ENCODE assay signal across 9 cellular contexts in genomic region chr18:41378628-41379027, GRCh38.
DNase-seq lines count a peak whose midpoint lies in the region; ATAC-seq and TF ChIP-seq lines count a peak whose summit lies in the region.
"Had no signal": no experiment of that assay in that cellular context is flagged by ENCODE, and none has a peak within 500 bp of the region (broad histone marks: within the 10 kb centered on the region; RNA-seq: fewer than 3 reads in every experiment).

No MANE protein-coding gene starts in this region.

- no peaks in the 10 kb centered on the region for H3K4me1 Mint-ChIP-seq in activated T-cell treated with anti-CD3 and anti-CD28 coated beads, Interleukin-2, amount 50 U/mL, for 24 hours (ENCODE audit: low read depth)

- in situ Hi-C loops in ACHN (cut with HindIII; ENCODE audit: low pct_ligation_motif_present, low pct_unique_long_range_greater_than_20kb, low sequenced_read_pairs) (no loop called here), SK-MEL-5 (cut with HindIII; ENCODE audit: low pct_unique_long_range_greater_than_20kb, low sequenced_read_pairs) (no loop called here)

- H3K4me3 Mint-ChIP-seq in activated T-cell treated with anti-CD3 and anti-CD28 coated beads, Interleukin-2, amount 50 U/mL, for 24 hours: no peak overlapping the region

- peak; percentile 80 for TF ChIP-seq CTCF in foreskin keratinocyte (conservative IDR thresholded peaks at IDR 0.05)

- no peaks in the 10 kb centered on the region for H3K4me1 ChIP-seq in foreskin keratinocyte
- H3K4me1 ChIP-seq: upper lobe of left lung had no signal

- H3K27me3 Mint-ChIP-seq in activated T-cell treated with anti-CD3 and anti-CD28 coated beads, Interleukin-2, amount 50 U/mL, for 24 hours: no peaks in the 10 kb centered on the region

- H3K27ac ChIP-seq in foreskin keratinocyte: no peak overlapping the region
- H3K27ac ChIP-seq: upper lobe of left lung had no signal

- DNase-seq in ACHN (peak; percentile 6), SK-MEL-5 (ENCODE audit: low read depth, low spot score) (peak; percentile 48), foreskin keratinocyte (peak; percentile 32 to 58), OCI-M2 (lab: John Stamatoyannopoulos, UW; ENCODE audit: unreplicated experiment) (no peak), nucleus accumbens (lab: John Stamatoyannopoulos, UW) (no peak)
- no peak for DNase-seq in activated T-cell treated with anti-CD3 and anti-CD28 coated beads, Interleukin-2, amount 50 U/mL, for 24 hours
- DNase-seq: upper lobe of left lung had no signal

- peaks cover 14% of the 10 kb centered on the region for H3K9me3 Mint-ChIP-seq in activated T-cell treated with anti-CD3 and anti-CD28 coated beads, Interleukin-2, amount 50 U/mL, for 24 hours

- peaks cover 3% of the 10 kb centered on the region for H3K27me3 ChIP-seq in foreskin keratinocyte
- H3K27me3 ChIP-seq: upper lobe of left lung had no signal

- no peak overlapping the region for H3K27ac Mint-ChIP-seq in activated T-cell treated with anti-CD3 and anti-CD28 coated beads, Interleukin-2, amount 50 U/mL, for 24 hours

- no peaks in the 10 kb centered on the region for H3K36me3 Mint-ChIP-seq in activated T-cell treated with anti-CD3 and anti-CD28 coated beads, Interleukin-2, amount 50 U/mL, for 24 hours (ENCODE audit: low read depth)

- ATAC-seq in HG03432 (IDR thresholded peaks at IDR 0.05; ENCODE audit: unreplicated experiment) (peak; percentile 59), foreskin keratinocyte (peak; percentile 72), HG02840 (IDR thresholded peaks at IDR 0.05; ENCODE audit: low FRiP score, unreplicated experiment) (no peak)

Comparison
In these comparisons a context has a peak if more than half of its experiments do, and no peak if none do; other contexts are left out.
1. DNase-seq: peak in ACHN (single experiment), SK-MEL-5 (single experiment) and foreskin keratinocyte (2 of 2); none in OCI-M2 (single experiment), nucleus accumbens (0 of 56) and activated T-cell treated with anti-CD3 and anti-CD28 coated beads, Interleukin-2, amount 50 U/mL, for 24 hours (single experiment).